Comparison of ENCODE assay signal across 1 cellular context in the genomic region with DNA sequence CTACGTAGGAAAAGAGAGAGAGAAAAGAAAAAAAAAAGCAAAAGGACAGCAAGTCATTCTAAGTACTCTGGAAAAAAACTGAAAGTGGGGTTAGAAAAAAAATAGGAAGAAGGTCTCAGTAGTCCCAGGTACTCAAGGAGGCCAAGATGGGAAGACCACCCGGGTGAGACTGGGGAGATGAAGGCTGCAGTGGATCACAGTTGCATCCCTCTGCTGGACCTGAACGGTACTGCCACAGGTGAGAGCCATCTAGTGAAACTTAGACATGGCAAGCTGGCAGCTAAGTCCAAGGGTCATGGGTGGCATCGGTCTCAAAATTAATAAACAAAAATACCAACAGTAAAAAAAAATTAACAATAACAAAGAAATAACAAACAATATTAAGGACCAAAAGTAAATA.
TF ChIP-seq lines count a peak whose summit lies in the region.

No MANE protein-coding gene starts in this region.

TF ChIP-seq in WTC11, 78 proteins besides CTCF, POLR2A, EP300 and RAD21 (continued from another document):
- TF ChIP-seq, protein P1, sequence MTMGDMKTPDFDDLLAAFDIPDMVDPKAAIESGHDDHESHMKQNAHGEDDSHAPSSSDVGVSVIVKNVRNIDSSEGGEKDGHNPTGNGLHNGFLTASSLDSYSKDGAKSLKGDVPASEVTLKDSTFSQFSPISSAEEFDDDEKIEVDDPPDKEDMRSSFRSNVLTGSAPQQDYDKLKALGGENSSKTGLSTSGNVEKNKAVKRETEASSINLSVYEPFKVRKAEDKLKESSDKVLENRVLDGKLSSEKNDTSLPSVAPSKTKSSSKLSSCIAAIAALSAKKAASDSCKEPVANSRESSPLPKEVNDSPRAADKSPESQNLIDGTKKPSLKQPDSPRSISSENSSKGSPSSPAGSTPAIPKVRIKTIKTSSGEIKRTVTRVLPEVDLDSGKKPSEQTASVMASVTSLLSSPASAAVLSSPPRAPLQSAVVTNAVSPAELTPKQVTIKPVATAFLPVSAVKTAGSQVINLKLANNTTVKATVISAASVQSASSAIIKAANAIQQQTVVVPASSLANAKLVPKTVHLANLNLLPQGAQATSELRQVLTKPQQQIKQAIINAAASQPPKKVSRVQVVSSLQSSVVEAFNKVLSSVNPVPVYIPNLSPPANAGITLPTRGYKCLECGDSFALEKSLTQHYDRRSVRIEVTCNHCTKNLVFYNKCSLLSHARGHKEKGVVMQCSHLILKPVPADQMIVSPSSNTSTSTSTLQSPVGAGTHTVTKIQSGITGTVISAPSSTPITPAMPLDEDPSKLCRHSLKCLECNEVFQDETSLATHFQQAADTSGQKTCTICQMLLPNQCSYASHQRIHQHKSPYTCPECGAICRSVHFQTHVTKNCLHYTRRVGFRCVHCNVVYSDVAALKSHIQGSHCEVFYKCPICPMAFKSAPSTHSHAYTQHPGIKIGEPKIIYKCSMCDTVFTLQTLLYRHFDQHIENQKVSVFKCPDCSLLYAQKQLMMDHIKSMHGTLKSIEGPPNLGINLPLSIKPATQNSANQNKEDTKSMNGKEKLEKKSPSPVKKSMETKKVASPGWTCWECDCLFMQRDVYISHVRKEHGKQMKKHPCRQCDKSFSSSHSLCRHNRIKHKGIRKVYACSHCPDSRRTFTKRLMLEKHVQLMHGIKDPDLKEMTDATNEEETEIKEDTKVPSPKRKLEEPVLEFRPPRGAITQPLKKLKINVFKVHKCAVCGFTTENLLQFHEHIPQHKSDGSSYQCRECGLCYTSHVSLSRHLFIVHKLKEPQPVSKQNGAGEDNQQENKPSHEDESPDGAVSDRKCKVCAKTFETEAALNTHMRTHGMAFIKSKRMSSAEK (CRISPR knock-in tag; IDR thresholded peaks at IDR 0.05; ENCODE audit: borderline replicate concordance) = no peak
- no peak for TF ChIP-seq NR3C1 (CRISPR knock-in tag; conservative IDR thresholded peaks at IDR 0.05; ENCODE audit: low read depth)
- TF ChIP-seq CREM (CRISPR knock-in tag; IDR thresholded peaks at IDR 0.05) = no peak
